In the genomic region with DNA sequence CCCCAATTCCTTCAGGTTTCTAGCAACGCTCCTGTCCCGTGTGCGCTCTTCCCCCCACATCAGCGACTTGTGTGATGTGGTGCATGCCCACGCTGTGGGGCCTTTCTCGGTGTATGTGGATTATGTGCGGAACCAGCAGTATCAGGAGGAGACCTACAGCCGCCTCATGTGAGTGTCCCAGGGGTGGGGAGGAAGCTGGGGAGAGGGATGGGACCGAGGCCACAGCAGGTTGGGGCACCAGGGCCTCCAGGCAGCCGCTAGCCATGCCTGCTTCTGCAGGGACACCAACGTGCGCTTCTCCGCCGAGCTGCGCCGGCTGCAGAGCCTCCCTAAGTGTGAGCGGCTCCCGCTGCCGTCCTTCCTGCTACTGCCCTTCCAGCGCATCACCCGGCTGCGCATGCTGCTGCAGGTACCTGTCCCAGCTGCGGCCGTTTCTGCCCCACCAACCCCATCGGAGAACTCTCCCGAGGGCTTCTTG, we compare ENCODE assay signal across 2 cellular contexts.
TF ChIP-seq lines count a peak whose summit lies in the region.

No MANE protein-coding gene starts in this region.

TF ChIP-seq in GM23338, 12 proteins besides CTCF, POLR2A, EP300 and RAD21 (continues in another document):
- TF ChIP-seq, protein P1, sequence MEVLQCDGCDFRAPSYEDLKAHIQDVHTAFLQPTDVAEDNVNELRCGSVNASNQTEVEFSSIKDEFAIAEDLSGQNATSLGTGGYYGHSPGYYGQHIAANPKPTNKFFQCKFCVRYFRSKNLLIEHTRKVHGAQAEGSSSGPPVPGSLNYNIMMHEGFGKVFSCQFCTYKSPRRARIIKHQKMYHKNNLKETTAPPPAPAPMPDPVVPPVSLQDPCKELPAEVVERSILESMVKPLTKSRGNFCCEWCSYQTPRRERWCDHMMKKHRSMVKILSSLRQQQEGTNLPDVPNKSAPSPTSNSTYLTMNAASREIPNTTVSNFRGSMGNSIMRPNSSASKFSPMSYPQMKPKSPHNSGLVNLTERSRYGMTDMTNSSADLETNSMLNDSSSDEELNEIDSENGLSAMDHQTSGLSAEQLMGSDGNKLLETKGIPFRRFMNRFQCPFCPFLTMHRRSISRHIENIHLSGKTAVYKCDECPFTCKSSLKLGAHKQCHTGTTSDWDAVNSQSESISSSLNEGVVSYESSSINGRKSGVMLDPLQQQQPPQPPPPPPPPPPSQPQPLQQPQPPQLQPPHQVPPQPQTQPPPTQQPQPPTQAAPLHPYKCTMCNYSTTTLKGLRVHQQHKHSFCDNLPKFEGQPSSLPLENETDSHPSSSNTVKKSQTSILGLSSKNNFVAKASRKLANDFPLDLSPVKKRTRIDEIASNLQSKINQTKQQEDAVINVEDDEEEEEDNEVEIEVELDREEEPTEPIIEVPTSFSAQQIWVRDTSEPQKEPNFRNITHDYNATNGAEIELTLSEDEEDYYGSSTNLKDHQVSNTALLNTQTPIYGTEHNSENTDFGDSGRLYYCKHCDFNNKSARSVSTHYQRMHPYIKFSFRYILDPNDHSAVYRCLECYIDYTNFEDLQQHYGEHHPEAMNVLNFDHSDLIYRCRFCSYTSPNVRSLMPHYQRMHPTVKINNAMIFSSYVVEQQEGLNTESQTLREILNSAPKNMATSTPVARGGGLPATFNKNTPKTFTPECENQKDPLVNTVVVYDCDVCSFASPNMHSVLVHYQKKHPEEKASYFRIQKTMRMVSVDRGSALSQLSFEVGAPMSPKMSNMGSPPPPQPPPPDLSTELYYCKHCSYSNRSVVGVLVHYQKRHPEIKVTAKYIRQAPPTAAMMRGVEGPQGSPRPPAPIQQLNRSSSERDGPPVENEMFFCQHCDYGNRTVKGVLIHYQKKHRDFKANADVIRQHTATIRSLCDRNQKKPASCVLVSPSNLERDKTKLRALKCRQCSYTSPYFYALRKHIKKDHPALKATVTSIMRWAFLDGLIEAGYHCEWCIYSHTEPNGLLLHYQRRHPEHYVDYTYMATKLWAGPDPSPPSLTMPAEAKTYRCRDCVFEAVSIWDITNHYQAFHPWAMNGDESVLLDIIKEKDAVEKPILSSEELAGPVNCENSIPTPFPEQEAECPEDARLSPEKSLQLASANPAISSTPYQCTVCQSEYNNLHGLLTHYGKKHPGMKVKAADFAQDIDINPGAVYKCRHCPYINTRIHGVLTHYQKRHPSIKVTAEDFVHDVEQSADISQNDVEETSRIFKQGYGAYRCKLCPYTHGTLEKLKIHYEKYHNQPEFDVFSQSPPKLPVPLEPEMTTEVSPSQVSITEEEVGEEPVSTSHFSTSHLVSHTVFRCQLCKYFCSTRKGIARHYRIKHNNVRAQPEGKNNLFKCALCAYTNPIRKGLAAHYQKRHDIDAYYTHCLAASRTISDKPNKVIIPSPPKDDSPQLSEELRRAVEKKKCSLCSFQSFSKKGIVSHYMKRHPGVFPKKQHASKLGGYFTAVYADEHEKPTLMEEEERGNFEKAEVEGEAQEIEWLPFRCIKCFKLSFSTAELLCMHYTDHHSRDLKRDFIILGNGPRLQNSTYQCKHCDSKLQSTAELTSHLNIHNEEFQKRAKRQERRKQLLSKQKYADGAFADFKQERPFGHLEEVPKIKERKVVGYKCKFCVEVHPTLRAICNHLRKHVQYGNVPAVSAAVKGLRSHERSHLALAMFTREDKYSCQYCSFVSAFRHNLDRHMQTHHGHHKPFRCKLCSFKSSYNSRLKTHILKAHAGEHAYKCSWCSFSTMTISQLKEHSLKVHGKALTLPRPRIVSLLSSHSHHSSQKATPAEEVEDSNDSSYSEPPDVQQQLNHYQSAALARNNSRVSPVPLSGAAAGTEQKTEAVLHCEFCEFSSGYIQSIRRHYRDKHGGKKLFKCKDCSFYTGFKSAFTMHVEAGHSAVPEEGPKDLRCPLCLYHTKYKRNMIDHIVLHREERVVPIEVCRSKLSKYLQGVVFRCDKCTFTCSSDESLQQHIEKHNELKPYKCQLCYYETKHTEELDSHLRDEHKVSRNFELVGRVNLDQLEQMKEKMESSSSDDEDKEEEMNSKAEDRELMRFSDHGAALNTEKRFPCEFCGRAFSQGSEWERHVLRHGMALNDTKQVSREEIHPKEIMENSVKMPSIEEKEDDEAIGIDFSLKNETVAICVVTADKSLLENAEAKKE (CRISPR knock-in tag; IDR thresholded peaks at IDR 0.05), result no peak
- TF ChIP-seq JUNB (IDR thresholded peaks at IDR 0.05; ENCODE audit: unreplicated experiment) (no peak), EZH2phosphoT487 (IDR thresholded peaks at IDR 0.05; ENCODE audit: unreplicated experiment) (no peak), POLR2AphosphoS5 (IDR thresholded peaks at IDR 0.05; ENCODE audit: low read depth) (no peak), ETS1 (IDR thresholded peaks at IDR 0.05) (no peak), ZNF114 (CRISPR knock-in tag; IDR thresholded peaks at IDR 0.05) (no peak), NANOG (IDR thresholded peaks at IDR 0.05; ENCODE audit: borderline replicate concordance) (no peak), CREB1 (CRISPR knock-in tag; IDR thresholded peaks at IDR 0.05; ENCODE audit: low read depth) (no peak), ZNF331 (CRISPR knock-in tag; IDR thresholded peaks at IDR 0.05; ENCODE audit: low read depth) (no peak), EZH2 (IDR thresholded peaks at IDR 0.05; ENCODE audit: low read depth, unreplicated experiment) (no peak), STAT1 (IDR thresholded peaks at IDR 0.05; ENCODE audit: unreplicated experiment) (no peak)

TF ChIP-seq in SK-N-SH, 30 proteins besides CTCF, POLR2A, EP300 and RAD21:
- TF ChIP-seq FOSL2 (IDR thresholded peaks at IDR 0.05; ENCODE audit: borderline replicate concordance, low read depth) (no peak), EZH2phosphoT487 (IDR thresholded peaks at IDR 0.05; ENCODE audit: borderline replicate concordance, low read depth) (no peak), FOXJ3 (CRISPR knock-in tag; IDR thresholded peaks at IDR 0.05) (no peak), TCF12 (IDR thresholded peaks at IDR 0.05) (no peak), GABPA (IDR thresholded peaks at IDR 0.05; ENCODE audit: low read depth) (no peak), USF2 (IDR thresholded peaks at IDR 0.05; ENCODE audit: borderline replicate concordance, low read depth, low read length) (no peak), ZBTB33 (IDR thresholded peaks at IDR 0.05; ENCODE audit: borderline replicate concordance, low read depth) (no peak), NFIC (IDR thresholded peaks at IDR 0.05; ENCODE audit: borderline replicate concordance) (no peak), CHD2 (IDR thresholded peaks at IDR 0.05; ENCODE audit: low read length, partially characterized antibody) (no peak), RXRA (IDR thresholded peaks at IDR 0.05; ENCODE audit: borderline replicate concordance, low read depth) (no peak), REST (IDR thresholded peaks at IDR 0.05; ENCODE audit: low read depth, low read length) (no peak), RFX5 (IDR thresholded peaks at IDR 0.05; ENCODE audit: low read length) (no peak), SMC3 (IDR thresholded peaks at IDR 0.05; ENCODE audit: low read depth, low read length) (no peak), JUND (IDR thresholded peaks at IDR 0.05) (no peak), ELF1 (IDR thresholded peaks at IDR 0.05) (no peak), MXI1 (IDR thresholded peaks at IDR 0.05; ENCODE audit: low read depth, low read length) (no peak), TAF1 (IDR thresholded peaks at IDR 0.05; ENCODE audit: borderline replicate concordance, low read depth, low read length) (no peak)
- TF ChIP-seq, protein P2, sequence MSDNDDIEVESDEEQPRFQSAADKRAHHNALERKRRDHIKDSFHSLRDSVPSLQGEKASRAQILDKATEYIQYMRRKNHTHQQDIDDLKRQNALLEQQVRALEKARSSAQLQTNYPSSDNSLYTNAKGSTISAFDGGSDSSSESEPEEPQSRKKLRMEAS (IDR thresholded peaks at IDR 0.05; ENCODE audit: low read depth), result no peak
